ENCODE assay signal across 1 cellular context in the genomic region with DNA sequence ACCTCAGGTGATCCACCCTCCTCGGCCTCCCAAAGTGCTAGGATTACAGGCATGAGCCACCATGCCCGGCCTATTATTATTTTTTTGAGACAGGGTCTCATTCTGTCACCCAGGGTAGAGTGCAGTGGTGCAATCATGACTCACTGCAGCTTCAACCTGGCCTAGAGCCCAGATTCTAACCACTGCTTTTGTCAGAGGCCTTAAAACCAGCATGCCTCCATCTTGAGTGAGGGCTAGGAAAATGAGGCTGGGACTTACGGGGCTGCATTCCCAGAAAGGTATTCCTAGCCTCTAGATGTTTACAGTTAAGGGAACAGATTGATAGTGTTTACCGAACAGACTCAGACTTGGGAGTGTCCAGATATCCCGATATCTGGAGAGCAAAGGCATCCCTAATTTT.
A peak's percentile ranks its signal among the peaks of the same experiment; 100 is the strongest.
TF ChIP-seq lines count a peak whose summit lies in the region.
"Not testable (repeated sequence)": the region's sequence is repeated elsewhere in the genome, so short reads cannot be mapped to it uniquely, and the experiment has no call there.

No MANE protein-coding gene starts in this region.

TF ChIP-seq in K562, 482 proteins besides CTCF, POLR2A, EP300 and RAD21:
- TF ChIP-seq SMARCE1 (IDR thresholded peaks at IDR 0.05) (peak; percentile 63; the same call in 1 of the 2 replicates), JUN (IDR thresholded peaks at IDR 0.05; ENCODE audit: borderline replicate concordance, low read depth, low read length) (0 out of 2 replicates have a peak, but pooled peaks have one; percentile 24), ZNF589 (CRISPR knock-in tag; IDR thresholded peaks at IDR 0.05; ENCODE audit: low read depth) (peak; percentile 85), NFIC (IDR thresholded peaks at IDR 0.05) (peak; percentile 85), PTTG1 (tag; IDR thresholded peaks at IDR 0.05; ENCODE audit: low read depth) (peak; percentile 81), JUND (IDR thresholded peaks at IDR 0.05; ENCODE audit: borderline replicate concordance, low read depth, low read length) (peak; percentile 76), JUND (tag; IDR thresholded peaks at IDR 0.05; ENCODE audit: borderline replicate concordance, low read depth, low read length) (peak; percentile 43; the same call in 1 of the 3 replicates), KDM1A (IDR thresholded peaks at IDR 0.05) (0 out of 4 replicates have a peak, but pooled peaks of 1 of the 2 experiments have one; percentile 5), SMAD4 (CRISPR knock-in tag; conservative IDR thresholded peaks at IDR 0.05) (peak; percentile 70), ARID1B (IDR thresholded peaks at IDR 0.05) (peak; percentile 52; the same call in 1 of the 2 replicates), SMARCA4 (IDR thresholded peaks at IDR 0.05) (peak; percentile 71), PTRF (tag; IDR thresholded peaks at IDR 0.05) (0 out of 2 replicates have a peak, but pooled peaks have one; percentile 31), TEAD1 (CRISPR knock-in tag; IDR thresholded peaks at IDR 0.05) (0 out of 4 replicates have a peak, but pooled peaks of 1 of the 2 experiments have one; percentile 42), ZNF584 (CRISPR knock-in tag; IDR thresholded peaks at IDR 0.05; ENCODE audit: low read depth) (peak; percentile 77; the same call in 1 of the 2 replicates), DDX20 (tag; IDR thresholded peaks at IDR 0.05; ENCODE audit: low read depth) (peak; percentile 81), NR4A1 (tag; IDR thresholded peaks at IDR 0.05) (peak; percentile 49; the same call in 1 of the 2 replicates), CEBPB (tag; IDR thresholded peaks at IDR 0.05) (peak; percentile 51; the same call in 1 of the 2 replicates), DPF2 (IDR thresholded peaks at IDR 0.05) (peak; percentile 64), NR2C1 (tag; IDR thresholded peaks at IDR 0.05) (peak; percentile 67), DMBX1 (CRISPR knock-in tag; IDR thresholded peaks at IDR 0.05; ENCODE audit: borderline replicate concordance) (peak; percentile 95), FOSL1 (tag; conservative IDR thresholded peaks at IDR 0.05) (peak; percentile 85), ZNF311 (CRISPR knock-in tag; IDR thresholded peaks at IDR 0.05) (peak; percentile 67; the same call in 1 of the 2 replicates), ZNF175 (CRISPR knock-in tag; IDR thresholded peaks at IDR 0.05; ENCODE audit: low read depth) (peak; percentile 92), GTF2A2 (tag; IDR thresholded peaks at IDR 0.05) (peak; percentile 66; the same call in 1 of the 2 replicates), KLF6 (CRISPR knock-in tag; IDR thresholded peaks at IDR 0.05; ENCODE audit: borderline replicate concordance) (peak; percentile 29; the same call in 1 of the 2 replicates), CEBPG (CRISPR knock-in tag; IDR thresholded peaks at IDR 0.05) (peak; percentile 38; the same call in 1 of the 2 replicates), CEBPG (tag; conservative IDR thresholded peaks at IDR 0.05 in 1 of 2, IDR thresholded peaks at IDR 0.05 in 1 of 2) (peak; percentile 31 to 60; a peak in 2 of 4 replicates), ZNF121 (CRISPR knock-in tag; conservative IDR thresholded peaks at IDR 0.05) (peak; percentile 26; the same call in 1 of the 2 replicates), NFXL1 (CRISPR knock-in tag; IDR thresholded peaks at IDR 0.05) (peak; percentile 57; the same call in 1 of the 2 replicates), PPARD (CRISPR knock-in tag; IDR thresholded peaks at IDR 0.05) (0 out of 2 replicates have a peak, but pooled peaks have one; percentile 13), PYGO2 (tag; IDR thresholded peaks at IDR 0.05) (peak; percentile 64; the same call in 1 of the 2 replicates), YY1 (IDR thresholded peaks at IDR 0.05; ENCODE audit: borderline replicate concordance in 1 of 3, control insufficient read depth in 1 of 3, extremely low read depth in 1 of 3, insufficient read depth in 3 of 3, insufficient read length in 1 of 3, insufficient replicate concordance in 2 of 3, low read depth in 1 of 3, low read length in 2 of 3) (peak in 1 of 3 experiments; percentile 69)
- TF ChIP-seq, protein P1, sequence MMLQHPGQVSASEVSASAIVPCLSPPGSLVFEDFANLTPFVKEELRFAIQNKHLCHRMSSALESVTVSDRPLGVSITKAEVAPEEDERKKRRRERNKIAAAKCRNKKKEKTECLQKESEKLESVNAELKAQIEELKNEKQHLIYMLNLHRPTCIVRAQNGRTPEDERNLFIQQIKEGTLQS (IDR thresholded peaks at IDR 0.05): peak; percentile 88
- TF ChIP-seq, protein P1 (CRISPR knock-in tag; conservative IDR thresholded peaks at IDR 0.05): not testable (repeated sequence)
- not testable (repeated sequence) for TF ChIP-seq JUN (CRISPR knock-in tag; IDR thresholded peaks at IDR 0.05; ENCODE audit: borderline replicate concordance); NR4A1 (CRISPR knock-in tag; IDR thresholded peaks at IDR 0.05); NR2C1 (IDR thresholded peaks at IDR 0.05)
- TF ChIP-seq, protein P2, sequence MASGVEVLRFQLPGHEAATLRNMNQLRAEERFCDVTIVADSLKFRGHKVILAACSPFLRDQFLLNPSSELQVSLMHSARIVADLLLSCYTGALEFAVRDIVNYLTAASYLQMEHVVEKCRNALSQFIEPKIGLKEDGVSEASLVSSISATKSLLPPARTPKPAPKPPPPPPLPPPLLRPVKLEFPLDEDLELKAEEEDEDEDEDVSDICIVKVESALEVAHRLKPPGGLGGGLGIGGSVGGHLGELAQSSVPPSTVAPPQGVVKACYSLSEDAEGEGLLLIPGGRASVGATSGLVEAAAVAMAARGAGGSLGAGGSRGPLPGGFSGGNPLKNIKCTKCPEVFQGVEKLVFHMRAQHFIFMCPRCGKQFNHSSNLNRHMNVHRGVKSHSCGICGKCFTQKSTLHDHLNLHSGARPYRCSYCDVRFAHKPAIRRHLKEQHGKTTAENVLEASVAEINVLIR (CRISPR knock-in tag; IDR thresholded peaks at IDR 0.05): 0 out of 2 replicates have a peak, but pooled peaks have one; percentile 21
- TF ChIP-seq, protein P3, sequence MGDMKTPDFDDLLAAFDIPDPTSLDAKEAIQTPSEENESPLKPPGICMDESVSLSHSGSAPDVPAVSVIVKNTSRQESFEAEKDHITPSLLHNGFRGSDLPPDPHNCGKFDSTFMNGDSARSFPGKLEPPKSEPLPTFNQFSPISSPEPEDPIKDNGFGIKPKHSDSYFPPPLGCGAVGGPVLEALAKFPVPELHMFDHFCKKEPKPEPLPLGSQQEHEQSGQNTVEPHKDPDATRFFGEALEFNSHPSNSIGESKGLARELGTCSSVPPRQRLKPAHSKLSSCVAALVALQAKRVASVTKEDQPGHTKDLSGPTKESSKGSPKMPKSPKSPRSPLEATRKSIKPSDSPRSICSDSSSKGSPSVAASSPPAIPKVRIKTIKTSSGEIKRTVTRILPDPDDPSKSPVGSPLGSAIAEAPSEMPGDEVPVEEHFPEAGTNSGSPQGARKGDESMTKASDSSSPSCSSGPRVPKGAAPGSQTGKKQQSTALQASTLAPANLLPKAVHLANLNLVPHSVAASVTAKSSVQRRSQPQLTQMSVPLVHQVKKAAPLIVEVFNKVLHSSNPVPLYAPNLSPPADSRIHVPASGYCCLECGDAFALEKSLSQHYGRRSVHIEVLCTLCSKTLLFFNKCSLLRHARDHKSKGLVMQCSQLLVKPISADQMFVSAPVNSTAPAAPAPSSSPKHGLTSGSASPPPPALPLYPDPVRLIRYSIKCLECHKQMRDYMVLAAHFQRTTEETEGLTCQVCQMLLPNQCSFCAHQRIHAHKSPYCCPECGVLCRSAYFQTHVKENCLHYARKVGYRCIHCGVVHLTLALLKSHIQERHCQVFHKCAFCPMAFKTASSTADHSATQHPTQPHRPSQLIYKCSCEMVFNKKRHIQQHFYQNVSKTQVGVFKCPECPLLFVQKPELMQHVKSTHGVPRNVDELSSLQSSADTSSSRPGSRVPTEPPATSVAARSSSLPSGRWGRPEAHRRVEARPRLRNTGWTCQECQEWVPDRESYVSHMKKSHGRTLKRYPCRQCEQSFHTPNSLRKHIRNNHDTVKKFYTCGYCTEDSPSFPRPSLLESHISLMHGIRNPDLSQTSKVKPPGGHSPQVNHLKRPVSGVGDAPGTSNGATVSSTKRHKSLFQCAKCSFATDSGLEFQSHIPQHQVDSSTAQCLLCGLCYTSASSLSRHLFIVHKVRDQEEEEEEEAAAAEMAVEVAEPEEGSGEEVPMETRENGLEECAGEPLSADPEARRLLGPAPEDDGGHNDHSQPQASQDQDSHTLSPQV (IDR thresholded peaks at IDR 0.05): peak; percentile 88
- TF ChIP-seq, protein P4, sequence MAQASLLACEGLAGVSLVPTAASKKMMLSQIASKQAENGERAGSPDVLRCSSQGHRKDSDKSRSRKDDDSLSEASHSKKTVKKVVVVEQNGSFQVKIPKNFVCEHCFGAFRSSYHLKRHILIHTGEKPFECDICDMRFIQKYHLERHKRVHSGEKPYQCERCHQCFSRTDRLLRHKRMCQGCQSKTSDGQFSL (CRISPR knock-in tag; IDR thresholded peaks at IDR 0.05): not testable (repeated sequence)
- TF ChIP-seq, protein P4 (tag; IDR thresholded peaks at IDR 0.05): peak in 1 of 2 experiments; percentile 71; a peak in 1 of 4 replicates
- TF ChIP-seq, protein P5, sequence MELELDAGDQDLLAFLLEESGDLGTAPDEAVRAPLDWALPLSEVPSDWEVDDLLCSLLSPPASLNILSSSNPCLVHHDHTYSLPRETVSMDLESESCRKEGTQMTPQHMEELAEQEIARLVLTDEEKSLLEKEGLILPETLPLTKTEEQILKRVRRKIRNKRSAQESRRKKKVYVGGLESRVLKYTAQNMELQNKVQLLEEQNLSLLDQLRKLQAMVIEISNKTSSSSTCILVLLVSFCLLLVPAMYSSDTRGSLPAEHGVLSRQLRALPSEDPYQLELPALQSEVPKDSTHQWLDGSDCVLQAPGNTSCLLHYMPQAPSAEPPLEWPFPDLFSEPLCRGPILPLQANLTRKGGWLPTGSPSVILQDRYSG (tag; conservative IDR thresholded peaks at IDR 0.05; ENCODE audit: low read depth): 0 out of 2 replicates have a peak, but pooled peaks have one; percentile 40
- TF ChIP-seq, protein P6, sequence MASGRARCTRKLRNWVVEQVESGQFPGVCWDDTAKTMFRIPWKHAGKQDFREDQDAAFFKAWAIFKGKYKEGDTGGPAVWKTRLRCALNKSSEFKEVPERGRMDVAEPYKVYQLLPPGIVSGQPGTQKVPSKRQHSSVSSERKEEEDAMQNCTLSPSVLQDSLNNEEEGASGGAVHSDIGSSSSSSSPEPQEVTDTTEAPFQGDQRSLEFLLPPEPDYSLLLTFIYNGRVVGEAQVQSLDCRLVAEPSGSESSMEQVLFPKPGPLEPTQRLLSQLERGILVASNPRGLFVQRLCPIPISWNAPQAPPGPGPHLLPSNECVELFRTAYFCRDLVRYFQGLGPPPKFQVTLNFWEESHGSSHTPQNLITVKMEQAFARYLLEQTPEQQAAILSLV (tag; IDR thresholded peaks at IDR 0.05): peak; percentile 53; the same call in 1 of the 2 replicates
- TF ChIP-seq, protein P7, sequence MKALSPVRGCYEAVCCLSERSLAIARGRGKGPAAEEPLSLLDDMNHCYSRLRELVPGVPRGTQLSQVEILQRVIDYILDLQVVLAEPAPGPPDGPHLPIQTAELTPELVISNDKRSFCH (CRISPR knock-in tag; IDR thresholded peaks at IDR 0.05): not testable (repeated sequence)
- TF ChIP-seq, protein P7 (tag; IDR thresholded peaks at IDR 0.05): 0 out of 2 replicates have a peak, but pooled peaks have one; percentile 41
- TF ChIP-seq, protein P8, sequence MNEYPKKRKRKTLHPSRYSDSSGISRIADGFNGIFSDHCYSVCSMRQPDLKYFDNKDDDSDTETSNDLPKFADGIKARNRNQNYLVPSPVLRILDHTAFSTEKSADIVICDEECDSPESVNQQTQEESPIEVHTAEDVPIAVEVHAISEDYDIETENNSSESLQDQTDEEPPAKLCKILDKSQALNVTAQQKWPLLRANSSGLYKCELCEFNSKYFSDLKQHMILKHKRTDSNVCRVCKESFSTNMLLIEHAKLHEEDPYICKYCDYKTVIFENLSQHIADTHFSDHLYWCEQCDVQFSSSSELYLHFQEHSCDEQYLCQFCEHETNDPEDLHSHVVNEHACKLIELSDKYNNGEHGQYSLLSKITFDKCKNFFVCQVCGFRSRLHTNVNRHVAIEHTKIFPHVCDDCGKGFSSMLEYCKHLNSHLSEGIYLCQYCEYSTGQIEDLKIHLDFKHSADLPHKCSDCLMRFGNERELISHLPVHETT (CRISPR knock-in tag; conservative IDR thresholded peaks at IDR 0.05 in 1 of 2, IDR thresholded peaks at IDR 0.05 in 1 of 2): peak in 1 of 2 experiments; percentile 74; a peak in 2 of 4 replicates
- TF ChIP-seq, protein P9, sequence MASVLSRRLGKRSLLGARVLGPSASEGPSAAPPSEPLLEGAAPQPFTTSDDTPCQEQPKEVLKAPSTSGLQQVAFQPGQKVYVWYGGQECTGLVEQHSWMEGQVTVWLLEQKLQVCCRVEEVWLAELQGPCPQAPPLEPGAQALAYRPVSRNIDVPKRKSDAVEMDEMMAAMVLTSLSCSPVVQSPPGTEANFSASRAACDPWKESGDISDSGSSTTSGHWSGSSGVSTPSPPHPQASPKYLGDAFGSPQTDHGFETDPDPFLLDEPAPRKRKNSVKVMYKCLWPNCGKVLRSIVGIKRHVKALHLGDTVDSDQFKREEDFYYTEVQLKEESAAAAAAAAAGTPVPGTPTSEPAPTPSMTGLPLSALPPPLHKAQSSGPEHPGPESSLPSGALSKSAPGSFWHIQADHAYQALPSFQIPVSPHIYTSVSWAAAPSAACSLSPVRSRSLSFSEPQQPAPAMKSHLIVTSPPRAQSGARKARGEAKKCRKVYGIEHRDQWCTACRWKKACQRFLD (CRISPR knock-in tag; IDR thresholded peaks at IDR 0.05): peak; percentile 91; the same call in 1 of the 2 replicates
